ENCODE assay signal across 11 cellular contexts in the genomic region with DNA sequence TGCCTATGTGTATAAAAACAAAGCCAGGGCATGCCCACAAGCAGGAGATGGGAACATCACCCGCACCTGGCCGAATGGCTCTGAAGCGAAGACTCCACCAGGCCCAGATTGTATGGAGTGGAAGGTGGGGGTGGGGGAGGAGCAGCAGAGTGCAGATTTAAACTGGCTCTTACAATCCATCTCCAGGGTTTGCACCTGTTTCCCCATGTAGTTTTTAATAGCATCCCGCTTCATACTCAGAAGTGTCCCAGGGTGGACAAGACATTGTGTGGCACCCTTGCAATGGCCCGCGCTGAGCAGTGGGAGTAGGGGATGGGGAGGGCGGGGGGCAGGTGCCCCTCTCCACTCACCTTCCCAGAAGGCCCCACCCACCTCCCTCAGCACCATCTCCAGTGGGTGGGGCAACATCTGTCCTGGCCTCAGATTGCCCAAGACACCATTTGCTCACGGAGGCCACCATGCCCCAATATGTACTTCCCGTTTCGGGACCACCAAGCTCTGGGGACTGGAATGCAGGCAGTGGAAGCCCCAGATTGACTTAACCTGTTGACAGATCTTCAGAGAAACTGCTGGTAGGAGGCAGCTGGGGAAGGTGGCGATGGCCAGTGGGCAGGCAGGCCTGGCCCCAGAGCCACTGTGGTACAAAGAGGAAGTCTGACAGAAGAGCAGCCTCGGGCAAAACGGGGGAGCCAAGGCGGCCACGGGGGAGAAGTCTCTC. TPM values are rescaled to one million over a fixed set of nuclear protein-coding genes. Genes with fewer than 3 reads are reported as not detected.
A peak's percentile ranks its signal among the peaks of the same experiment; 100 is the strongest.
DNase-seq lines count a peak whose midpoint lies in the region; ATAC-seq and TF ChIP-seq lines count a peak whose summit lies in the region.
"Had no signal": no experiment of that assay in that cellular context is flagged by ENCODE, and none has a peak within 500 bp of the region (broad histone marks: within the 10 kb centered on the region; RNA-seq: fewer than 3 reads in every experiment).

No MANE protein-coding gene starts in this region.

- H3K36me3 Mint-ChIP-seq in activated T-cell treated with anti-CD3 and anti-CD28 coated beads, Interleukin-2, amount 50 U/mL, for 24 hours (ENCODE audit: low read depth), result peaks cover 75% of the 10 kb centered on the region

- TF ChIP-seq CTCF in gastroesophageal sphincter (IDR thresholded peaks at IDR 0.05) (no peak), stomach (IDR thresholded peaks at IDR 0.05) (no peak)

- H3K27me3 ChIP-seq in gastroesophageal sphincter (no peaks in the 10 kb centered on the region), stomach (no peaks in the 10 kb centered on the region)
- H3K27me3 ChIP-seq: sigmoid colon had no signal

- DNase-seq in activated T-cell treated with anti-CD3 and anti-CD28 coated beads, Interleukin-2, amount 50 U/mL, for 24 hours, result no peak
- no peak for DNase-seq in activated T-cell treated with anti-CD3 and anti-CD28 coated beads, Interleukin-2, amount 50 U/mL, for 48 hours
- DNase-seq in SKM-1 treated with dmso at 0.1 percent for 144 hours (lab: John Stamatoyannopoulos, UW; ENCODE audit: unreplicated experiment) (peak; percentile 76), stomach (no peak)
- DNase-seq in activated CD8-positive, alpha-beta memory T cell treated with anti-CD3 and anti-CD28 coated beads, Interleukin-2, amount 50 U/mL, for 4 hours, result no peak
- DNase-seq: sigmoid colon had no signal

- H3K4me3 ChIP-seq in gastroesophageal sphincter, result no peak overlapping the region
- H3K4me3 ChIP-seq in stomach, result no peak overlapping the region
- H3K4me3 ChIP-seq: sigmoid colon had no signal

- 85 to 93% methylated on average over 3 to 6 of the region's 15 CpGs for WGBS in gastroesophageal sphincter (ENCODE audit: low coverage in 1 of 2), 2 donors
- WGBS in stomach, 5 donors, result 83 to 92% (median 88%) methylated on average over 15 of the region's 15 CpGs

- H3K27ac ChIP-seq in gastroesophageal sphincter (peak overlapping the region in 3 of 4 donors; percentile 69 to 78 (median 72)), stomach (peak overlapping the region in 4 of 5 donors; percentile 43 to 85 (median 77))

- no peaks in the 10 kb centered on the region for H3K27me3 Mint-ChIP-seq in activated T-cell treated with anti-CD3 and anti-CD28 coated beads, Interleukin-2, amount 50 U/mL, for 24 hours

- H3K9me3 Mint-ChIP-seq in activated T-cell treated with anti-CD3 and anti-CD28 coated beads, Interleukin-2, amount 50 U/mL, for 24 hours, result no peaks in the 10 kb centered on the region

- peaks cover 98% of the 10 kb centered on the region for H3K4me1 Mint-ChIP-seq in activated T-cell treated with anti-CD3 and anti-CD28 coated beads, Interleukin-2, amount 50 U/mL, for 24 hours (ENCODE audit: low read depth)

- intact Hi-C loops in stomach (cut with DNase I; ENCODE audit: low total_unique reads), result no loop called here

- H3K27ac Mint-ChIP-seq in activated T-cell treated with anti-CD3 and anti-CD28 coated beads, Interleukin-2, amount 50 U/mL, for 24 hours, result peak overlapping the region; percentile 98

- H3K9me3 ChIP-seq in gastroesophageal sphincter, result no peaks in the 10 kb centered on the region
- H3K9me3 ChIP-seq in stomach, result no peaks in the 10 kb centered on the region
- H3K9me3 ChIP-seq: sigmoid colon had no signal

- H3K36me3 ChIP-seq in gastroesophageal sphincter (peaks cover 0 to 57% of the 10 kb centered on the region in 2 donors), stomach (peaks cover 26 to 57% (median 55%) of the 10 kb centered on the region in 4 donors)

- no peak for ATAC-seq in gastroesophageal sphincter
- no peak for ATAC-seq in HG02610 (IDR thresholded peaks at IDR 0.05; ENCODE audit: unreplicated experiment)
- ATAC-seq in GM21529 (IDR thresholded peaks at IDR 0.05; ENCODE audit: unreplicated experiment), result no peak

- H3K4me1 ChIP-seq in gastroesophageal sphincter, result peaks cover 0 to 94% (median 37%) of the 10 kb centered on the region in 3 donors
- H3K4me1 ChIP-seq in stomach, result peaks cover 49 to 97% (median 63%) of the 10 kb centered on the region in 4 donors

- TF ChIP-seq EP300 in gastroesophageal sphincter (IDR thresholded peaks at IDR 0.05) (no peak), stomach (IDR thresholded peaks at IDR 0.05) (no peak)

- TF ChIP-seq POLR2A in gastroesophageal sphincter (IDR thresholded peaks at IDR 0.05) (no peak), stomach (IDR thresholded peaks at IDR 0.05) (no peak)

- H3K4me3 Mint-ChIP-seq in activated T-cell treated with anti-CD3 and anti-CD28 coated beads, Interleukin-2, amount 50 U/mL, for 24 hours, result no peak overlapping the region

RNA-seq across cellular contexts. Expression of a gene that starts 23.0 kb away (rescaled TPM):
- total RNA-seq in gastroesophageal sphincter (10 to 100 TPM; 34.7 to 83.6 (median 61.6) TPM), stomach (100 to 1,000 TPM in 1 of 5 donors, 10 to 100 TPM in 4; 14.7 to 103 (median 16.5) TPM)
- polyA plus RNA-seq in stomach, result 10 to 100 TPM; 14.2 to 21.7 (median 15.9) TPM

RNA-seq across cellular contexts. Expression of a gene that starts 30.7 kb away (rescaled TPM):
- total RNA-seq in gastroesophageal sphincter, result under 1 TPM in 1 of 4 donors, not detected in 3; 0.13 TPM
- not detected for total RNA-seq in stomach
- polyA plus RNA-seq in stomach, result under 1 TPM in 1 of 3 donors, not detected in 2; 0.03 TPM
- total RNA-seq: epithelial cell of proximal tubule had no signal
- polyA plus RNA-seq: keratinocyte had no signal
